8 cellular contexts compared by ENCODE assay signal in genomic region chr6:26020291-26020982, GRCh38. TPM values are rescaled to one million over a fixed set of nuclear protein-coding genes. Genes with fewer than 3 reads are reported as not detected.
A peak's percentile ranks its signal among the peaks of the same experiment; 100 is the strongest.
DNase-seq lines count a peak whose midpoint lies in the region; ATAC-seq and TF ChIP-seq lines count a peak whose summit lies in the region.

No MANE protein-coding gene starts in this region.

- TF ChIP-seq CTCF in GM23338 (conservative IDR thresholded peaks at IDR 0.05; ENCODE audit: low read depth in 2 of 2) (no peak), gastroesophageal sphincter (IDR thresholded peaks at IDR 0.05) (no peak), neutrophil (IDR thresholded peaks at IDR 0.05) (no peak)

- H3K4me3 Mint-ChIP-seq in GM23338: peak overlapping the region; percentile 96

- H4K20me1 ChIP-seq in GM23338 (replicated peaks; ENCODE audit: insufficient read depth): no peaks in the 10 kb centered on the region

- TF ChIP-seq EP300 in gastroesophageal sphincter (IDR thresholded peaks at IDR 0.05): peak; percentile 51

- H3K79me2 ChIP-seq in GM23338 (replicated peaks; ENCODE audit: insufficient read depth): no peaks in the 10 kb centered on the region

- H3K9me3 ChIP-seq in gastroesophageal sphincter (no peaks in the 10 kb centered on the region), neutrophil (no peaks in the 10 kb centered on the region)

- H3K27me3 Mint-ChIP-seq in GM23338 (ENCODE audit: insufficient read depth, low read depth, poor library complexity): peaks cover 30% of the 10 kb centered on the region

- no peaks in the 10 kb centered on the region; the same call in 2 of the 3 replicates for H3K9me3 Mint-ChIP-seq in GM23338

- WGBS in gastroesophageal sphincter (ENCODE audit: low coverage in 1 of 2), 2 donors: 0 to 4% methylated on average over 11 to 35 of the region's 46 CpGs
- WGBS in urinary bladder: under 1% methylated on average over 46 of the region's 46 CpGs

- in situ Hi-C loops in SK-MEL-5 (cut with HindIII; ENCODE audit: low pct_unique_long_range_greater_than_20kb, low sequenced_read_pairs): no loop called here

- H3K27me3 ChIP-seq in GM23338 (ENCODE audit: insufficient read depth) (no peaks in the 10 kb centered on the region), gastroesophageal sphincter (no peaks in the 10 kb centered on the region), neutrophil (peaks cover 18% of the 10 kb centered on the region)

- peak overlapping the region; percentile 86 for H3K4me2 ChIP-seq in GM23338

- DNase-seq in ELR (ENCODE audit: low read depth) (peak; percentile 94), GM23338 (ENCODE audit: low spot score) (peak; percentile 72), LHCN-M2 (ENCODE audit: low read depth) (peak; percentile 87), SK-MEL-5 (ENCODE audit: low read depth, low spot score) (peak; percentile 85)
- peak; percentile 66 for DNase-seq in activated naive CD4-positive, alpha-beta T cell treated with anti-CD3 and anti-CD28 coated beads, Interleukin-2, amount 50 U/mL, for 16 hours

- H2AFZ ChIP-seq in GM23338: no peak overlapping the region

- no peaks in the 10 kb centered on the region; the same call in 2 of the 3 replicates for H3K36me3 Mint-ChIP-seq in GM23338 (ENCODE audit: low read depth)

- peak overlapping the region; percentile 77 for H3K4me3 ChIP-seq in GM23338
- H3K4me3 ChIP-seq in gastroesophageal sphincter: peak overlapping the region; percentile 38 to 76
- H3K4me3 ChIP-seq in neutrophil (ENCODE audit: low read depth in 1 of 2, low read length in 1 of 2): peak overlapping the region; percentile 63 to 72
- H3K4me3 ChIP-seq in urinary bladder (ENCODE audit: low read depth, low read length): peak overlapping the region; percentile 45

- TF ChIP-seq POLR2A in gastroesophageal sphincter (IDR thresholded peaks at IDR 0.05): peak; percentile 99

- 0 out of 2 replicates have a peak, but pooled peaks cover 7% of the 10 kb centered on the region for H3F3A ChIP-seq in GM23338 (replicated peaks; ENCODE audit: low read depth)

- peaks cover 56% of the 10 kb centered on the region for H3K4me1 Mint-ChIP-seq in GM23338

- H3K4me1 ChIP-seq in GM23338 (ENCODE audit: insufficient read depth) (peaks cover 38% of the 10 kb centered on the region), gastroesophageal sphincter (peaks cover 0 to 58% (median 0%) of the 10 kb centered on the region in 3 donors), neutrophil (ENCODE audit: control insufficient read depth in 1 of 2, insufficient read depth in 1 of 2, low read depth in 1 of 2, low read length in 1 of 2) (peaks cover 27 to 30% of the 10 kb centered on the region in 2 experiments), urinary bladder (ENCODE audit: insufficient read depth) (no peaks in the 10 kb centered on the region)

- peak overlapping the region; percentile 100 for H3K27ac Mint-ChIP-seq in GM23338

- H3K27ac ChIP-seq in GM23338 (ENCODE audit: low read depth) (peak overlapping the region; percentile 99), gastroesophageal sphincter (peak overlapping the region; percentile 97 to 99 (median 98)), neutrophil (peak overlapping the region; percentile 90), urinary bladder (ENCODE audit: low read depth) (peak overlapping the region; percentile 96)

- peak; percentile 31 for ATAC-seq in GM23338
- ATAC-seq in gastroesophageal sphincter: peak; percentile 77

- H3K9me2 ChIP-seq in GM23338 (ENCODE audit: insufficient read depth): no peaks in the 10 kb centered on the region

- H3K36me3 ChIP-seq in GM23338 (ENCODE audit: insufficient read depth) (no peaks in the 10 kb centered on the region), gastroesophageal sphincter (no peaks in the 10 kb centered on the region), neutrophil (no peaks in the 10 kb centered on the region), urinary bladder (ENCODE audit: insufficient read depth) (no peaks in the 10 kb centered on the region)

TF ChIP-seq in GM23338, 12 proteins besides CTCF, POLR2A, EP300 and RAD21:
- TF ChIP-seq STAT1 (IDR thresholded peaks at IDR 0.05; ENCODE audit: unreplicated experiment) (no peak), JUNB (IDR thresholded peaks at IDR 0.05; ENCODE audit: unreplicated experiment) (no peak), POLR2AphosphoS5 (IDR thresholded peaks at IDR 0.05; ENCODE audit: low read depth) (peak; percentile 95), ZNF114 (CRISPR knock-in tag; IDR thresholded peaks at IDR 0.05) (no peak), CREB1 (CRISPR knock-in tag; IDR thresholded peaks at IDR 0.05; ENCODE audit: low read depth) (peak; percentile 80)

RNA-seq across cellular contexts. Expression of gene TRIM38, which starts 57.8 kb away (rescaled TPM):
- total RNA-seq in GM23338 (2014; rRNA removed; shearing (Covaris generic)): 0.58 and 0.66 TPM in 2 replicates
- polyA plus RNA-seq in GM23338 (2016; fragmentation: Nextera tagmentation; extraction: Ambion mirVana) (0.57 and 0.82 TPM in 2 replicates), urinary bladder (4.6 TPM)
- total RNA-seq in LHCN-M2 (2014; rRNA removed) (9.4 and 12.5 TPM in 2 replicates), gastroesophageal sphincter (10 to 100 TPM in 1 of 4 donors, 1 to 10 TPM in 3; 6.1 to 10.4 (median 8.2) TPM), urinary bladder (13.4 TPM)
- 5.0 TPM for polyA plus RNA-seq in LHCN-M2 (2012)
- 15.0 and 15.7 TPM in 2 replicates for total RNA-seq in SK-MEL-5 (2014; rRNA removed; shearing (Covaris generic))
- polyA plus RNA-seq in SK-MEL-5 (2015; cell fraction: cytosol; rRNA removed): 9.9 and 11.6 TPM in 2 replicates
- 27.0 and 33.1 TPM in 2 replicates for polyA plus RNA-seq in SK-MEL-5 (2015; cell fraction: nucleus; rRNA removed)

Comparison
In these comparisons a context has a peak if more than half of its experiments do, and no peak if none do; other contexts are left out.
1. Peak in every context shown above with its lines: DNase-seq, ATAC-seq, H3K4me3 ChIP-seq and H3K27ac ChIP-seq.